In the genomic region with DNA sequence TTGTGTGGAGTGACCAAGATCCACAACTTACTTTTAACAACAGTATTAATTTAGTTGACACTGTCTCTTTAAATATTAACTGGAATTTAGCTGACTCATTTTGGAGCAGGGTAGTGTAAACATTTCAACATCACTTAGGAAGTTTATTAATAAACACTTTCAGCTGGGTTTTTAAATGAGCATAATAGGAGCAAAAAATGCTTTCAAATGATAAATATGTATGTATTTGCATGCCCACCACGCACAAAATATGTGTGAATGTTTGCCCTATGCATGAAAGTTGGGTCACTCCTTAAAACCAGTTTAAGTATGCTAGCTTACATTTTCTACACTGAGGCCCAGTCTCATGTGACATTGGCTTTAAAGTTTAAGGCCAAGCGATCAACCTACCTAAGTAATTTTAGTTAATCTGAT, we compare ENCODE assay signal across 8 cellular contexts. TPM values are rescaled to one million over a fixed set of nuclear protein-coding genes. Genes with fewer than 3 reads are reported as not detected.
DNase-seq lines count a peak whose midpoint lies in the region; ATAC-seq and TF ChIP-seq lines count a peak whose summit lies in the region.

No MANE protein-coding gene starts in this region.

- H3K4me2 ChIP-seq in fibroblast of lung (ENCODE audit: extremely low read depth, insufficient read depth, low read length), result peak overlapping the region; percentile 77

- DNase-seq in GM06990 (ENCODE audit: extremely low read depth, insufficient read length) (no peak), RWPE2 (ENCODE audit: low spot score) (no peak), fibroblast of lung (ENCODE audit: low read depth in 2 of 2) (peak; percentile 31 to 76), renal cortical epithelial cell (ENCODE audit: low read depth) (peak; percentile 80), HUDEP-2 (lab: John Stamatoyannopoulos, UW; ENCODE audit: unreplicated experiment in 76 of 76) (no peak), NCI-H146 (lab: John Stamatoyannopoulos, UW) (no peak)
- DNase-seq in stimulated activated CD4-positive, alpha-beta T cell treated with anti-CD3 and anti-CD28 coated beads, Interleukin-2, amount 100 ng/mL, for 24 hours, result no peak

- peaks cover 3% of the 10 kb centered on the region for H3K36me3 ChIP-seq in GM06990 (ENCODE audit: control insufficient read depth, insufficient read depth, low read length)
- peaks cover 65% of the 10 kb centered on the region for H3K36me3 ChIP-seq in RWPE2 (ENCODE audit: low read depth)
- peaks cover 2% of the 10 kb centered on the region for H3K36me3 ChIP-seq in fibroblast of lung (ENCODE audit: control insufficient read depth, insufficient read depth, low read length)

- peaks cover 6% of the 10 kb centered on the region for H4K20me1 ChIP-seq in fibroblast of lung (ENCODE audit: control insufficient read depth, extremely low read depth, insufficient read depth, low read length)

- H3K27ac ChIP-seq in RWPE2 (ENCODE audit: poor library complexity, severe bottlenecking) (peak overlapping the region; percentile 84), fibroblast of lung (ENCODE audit: insufficient read depth, low read length) (peak overlapping the region; percentile 95)

- peak overlapping the region; percentile 57 for H3K9ac ChIP-seq in fibroblast of lung (ENCODE audit: insufficient read depth, low read length)

- H3K4me3 ChIP-seq in GM06990 (replicated peaks; ENCODE audit: low read depth, low read length), result peak overlapping the region; percentile 73
- peak overlapping the region; percentile 82 for H3K4me3 ChIP-seq in RWPE2 (ENCODE audit: severe bottlenecking)
- peak overlapping the region; percentile 59 to 97 (median 88) for H3K4me3 ChIP-seq in fibroblast of lung (replicated peaks in 1 of 4; ENCODE audit: control extremely low read depth in 1 of 4, insufficient read depth in 1 of 4, low read depth in 3 of 4, low read length in 4 of 4)

- ATAC-seq in RWPE2 (ENCODE audit: low read depth) (no peak), GM21737 (IDR thresholded peaks at IDR 0.05; ENCODE audit: unreplicated experiment) (no peak)

- H3K4me1 ChIP-seq in RWPE2 (ENCODE audit: insufficient read depth, poor library complexity, severe bottlenecking) (peaks cover 20% of the 10 kb centered on the region), fibroblast of lung (ENCODE audit: control insufficient read depth, extremely low read depth, insufficient read depth, low read length) (peaks cover 3% of the 10 kb centered on the region)

- H3K27me3 ChIP-seq in GM06990 (replicated peaks; ENCODE audit: control insufficient read depth, insufficient read depth, low read length) (no peaks in the 10 kb centered on the region), RWPE2 (ENCODE audit: insufficient read depth, poor library complexity, severe bottlenecking) (no peaks in the 10 kb centered on the region), fibroblast of lung (ENCODE audit: control insufficient read depth, insufficient read depth, low read length) (no peaks in the 10 kb centered on the region)

- TF ChIP-seq CTCF in GM06990 (IDR thresholded peaks at IDR 0.05; ENCODE audit: insufficient read depth, low read length, poor library complexity, severe bottlenecking) (no peak), RWPE2 (IDR thresholded peaks at IDR 0.05; ENCODE audit: poor library complexity, severe bottlenecking) (no peak), fibroblast of lung (conservative IDR thresholded peaks at IDR 0.05 in 1 of 2, IDR thresholded peaks at IDR 0.05 in 1 of 2; ENCODE audit: low read depth in 1 of 2, low read length in 2 of 2) (no peak)

- H3K9me3 ChIP-seq in RWPE2 (ENCODE audit: severe bottlenecking) (no peaks in the 10 kb centered on the region), fibroblast of lung (ENCODE audit: control insufficient read depth, insufficient read depth, low read depth, low read length) (no peaks in the 10 kb centered on the region)

- H3K79me2 ChIP-seq in fibroblast of lung (ENCODE audit: control insufficient read depth, insufficient read depth, low read length), result peaks cover 78% of the 10 kb centered on the region

- no peak overlapping the region for H2AFZ ChIP-seq in fibroblast of lung (ENCODE audit: low read length)

RNA-seq across cellular contexts. Expression of a gene that starts 2.9 kb away (rescaled TPM):
- total RNA-seq in fibroblast of lung (127 and 159 TPM in 2 replicates), renal cortical epithelial cell (134 and 256 TPM in 2 replicates)
- polyA plus RNA-seq in fibroblast of lung, result 119 and 153 TPM in 2 replicates
- 131 and 153 TPM in 2 replicates for polyA plus RNA-seq in fibroblast of lung (2012)
- 40.3 and 43.4 TPM in 2 replicates for polyA minus RNA-seq in fibroblast of lung (ENCODE audit: low replicate concordance)

Comparison
In these comparisons a context has a peak if more than half of its experiments do, and no peak if none do; other contexts are left out.
1. DNase-seq: peak in fibroblast of lung (2 of 2) and renal cortical epithelial cell (single experiment); none in GM06990 (single experiment), RWPE2 (single experiment), HUDEP-2 (0 of 76), stimulated activated CD4-positive, alpha-beta T cell treated with anti-CD3 and anti-CD28 coated beads, Interleukin-2, amount 100 ng/mL, for 24 hours (0 of 2) and NCI-H146 (single experiment).
2. Peak in every context shown above with its lines, with median percentiles within 50 percentile points of each other: H3K4me3 ChIP-seq.